13 cellular contexts compared by ENCODE assay signal in genomic region chr20:25221592-25222460, GRCh38. TPM values are rescaled to one million over a fixed set of nuclear protein-coding genes. Genes with fewer than 3 reads are reported as not detected.
DNase-seq lines count a peak whose midpoint lies in the region; ATAC-seq, FAIRE-seq and TF ChIP-seq lines count a peak whose summit lies in the region.
"Had no signal": no experiment of that assay in that cellular context is flagged by ENCODE, and none has a peak within 500 bp of the region (broad histone marks: within the 10 kb centered on the region; RNA-seq: fewer than 3 reads in every experiment).

No MANE protein-coding gene starts in this region.

- no peak overlapping the region; the same call in 2 of the 3 replicates for H3K4me2 ChIP-seq in A549
- H3K4me2 ChIP-seq: SK-N-SH had no signal

- CTCF ChIA-PET in A549 (lab: Yijun Ruan, JAX) = interaction anchor here (0.5 to 18.2 kb wide), 17 partner anchors 9 to 1573 kb away, joined by 3 to 300 read pairs (median 7); partner anchors contain the start of gene PYGB

- POLR2A ChIA-PET in A549 (lab: Yijun Ruan, JAX) = interaction anchor here (1.2 to 5.4 kb wide), 2 partner anchors 18 to 25 kb away, joined by 3 to 67 read pairs; partner anchors contain the start of gene PYGB

- no peak for TF ChIP-seq RAD21 in A549 (conservative IDR thresholded peaks at IDR 0.05 in 1 of 2, IDR thresholded peaks at IDR 0.05 in 1 of 2)

- 90% methylated on average over 29 of the region's 29 CpGs for WGBS in A549 (ENCODE audit: missing lambda C conversion rate)

- FAIRE-seq in A549 (lab: Jason Lieb, UNC) = no peak

- H3K4me3 Mint-ChIP-seq in chondrocyte (ENCODE audit: unreplicated experiment) (no peak overlapping the region), nephron progenitor cell (no peak overlapping the region)
- H3K4me3 Mint-ChIP-seq: B cell, nephron had no signal

- H3K4me1 ChIP-seq in A549 (peaks cover 54% of the 10 kb centered on the region), HUES48 (ENCODE audit: control insufficient read depth, insufficient read depth, low read length) (peaks cover 5% of the 10 kb centered on the region; the same call in 1 of the 2 replicates)
- H3K4me1 ChIP-seq: colonic mucosa had no signal

- peaks cover 49% of the 10 kb centered on the region for H3K4me1 Mint-ChIP-seq in chondrocyte (ENCODE audit: low read depth)
- peaks cover 23% of the 10 kb centered on the region for H3K4me1 Mint-ChIP-seq in nephron progenitor cell
- H3K4me1 Mint-ChIP-seq: B cell, nephron had no signal

- peaks cover 9% of the 10 kb centered on the region for H3K36me3 Mint-ChIP-seq in chondrocyte (ENCODE audit: low read depth)
- H3K36me3 Mint-ChIP-seq in nephron progenitor cell (ENCODE audit: low read depth) = no peaks in the 10 kb centered on the region

- in situ Hi-C loops in GM13976 (cut with MboI; ENCODE audit: low sequenced_read_pairs, unreplicated experiment) = no loop called here

- TF ChIP-seq POLR2A in A549 (IDR thresholded peaks at IDR 0.05; ENCODE audit: low read length) = no peak

- ATAC-seq in A549 = no peak

- H3K9me3 Mint-ChIP-seq in chondrocyte (ENCODE audit: low read depth) (no peaks in the 10 kb centered on the region), nephron progenitor cell (no peaks in the 10 kb centered on the region)
- H3K9me3 Mint-ChIP-seq: nephron had no signal

- no peaks in the 10 kb centered on the region for H3K9me3 ChIP-seq in A549
- H3K9me3 ChIP-seq in HUES48 (ENCODE audit: control insufficient read depth, insufficient read depth, low read length) = no peaks in the 10 kb centered on the region
- H3K9me3 ChIP-seq: colonic mucosa, SK-N-SH had no signal

- no peaks in the 10 kb centered on the region for H3K27me3 ChIP-seq in HUES48 (ENCODE audit: control insufficient read depth, insufficient read depth, low read length)
- H3K27me3 ChIP-seq: colonic mucosa had no signal

- H3K27ac Mint-ChIP-seq in chondrocyte (ENCODE audit: unreplicated experiment) (peak overlapping the region; percentile 98), nephron progenitor cell (peak overlapping the region; percentile 85)
- H3K27ac Mint-ChIP-seq: B cell had no signal

- peak overlapping the region; percentile 79 to 88 for H3K27ac ChIP-seq in A549
- H3K27ac ChIP-seq in HUES48 (ENCODE audit: low read depth, low read length) = peak overlapping the region; percentile 91

- peaks cover 27% of the 10 kb centered on the region for H3K36me3 ChIP-seq in HUES48 (ENCODE audit: control insufficient read depth, insufficient read depth, low read length)

- TF ChIP-seq EP300 in A549 (IDR thresholded peaks at IDR 0.05) = no peak

- TF ChIP-seq CTCF in A549 (IDR thresholded peaks at IDR 0.05) (no peak), chondrocyte (IDR thresholded peaks at IDR 0.05) (no peak), nephron progenitor cell (IDR thresholded peaks at IDR 0.05) (no peak), GM13976 (IDR thresholded peaks at IDR 0.05; ENCODE audit: borderline replicate concordance, control extremely low read depth, extremely low read depth, insufficient read depth, missing control alignments) (no peak)

- DNase-seq in A549 (ENCODE audit: low read depth in 1 of 2, low spot score in 1 of 2) = no peak
- DNase-seq in chondrocyte (ENCODE audit: low spot score) = peak; percentile 82
- no peak for DNase-seq in nephron progenitor cell
- no peak for DNase-seq in HPDE6-E6E7 (ENCODE audit: extremely low spot score)
- DNase-seq in GM13976 (ENCODE audit: low spot score) = no peak
- no peak for DNase-seq in superior temporal gyrus (ENCODE audit: extremely low spot score)
- DNase-seq in islet precursor cell = no peak
- DNase-seq: NCI-H2171 treated with DMSO at 0.1 percent for 48 hours, SK-N-SH had no signal

- H3K27me3 Mint-ChIP-seq in chondrocyte (ENCODE audit: low read depth) (no peaks in the 10 kb centered on the region), nephron progenitor cell (ENCODE audit: low read depth, poor library complexity) (peaks cover under 1% of the 10 kb centered on the region)
- H3K27me3 Mint-ChIP-seq: B cell had no signal

- H3K9ac ChIP-seq in HUES48 (ENCODE audit: low read depth, low read length) = no peak overlapping the region

- H3K4me3 ChIP-seq in A549 = no peak overlapping the region
- no peak overlapping the region for H3K4me3 ChIP-seq in HUES48 (ENCODE audit: low read depth, low read length)
- H3K4me3 ChIP-seq: colonic mucosa had no signal

TF ChIP-seq in A549, 52 proteins besides CTCF, POLR2A, EP300 and RAD21:
- no peak for TF ChIP-seq ELK1 (IDR thresholded peaks at IDR 0.05; ENCODE audit: low read depth, low read length)
- TF ChIP-seq ZNF302 (CRISPR knock-in tag; IDR thresholded peaks at IDR 0.05) = no peak

RNA-seq across cellular contexts. Expression of gene PYGB, which starts 26.1 kb away (rescaled TPM):
- 100 and 113 TPM in 2 replicates for polyA plus RNA-seq in A549 (2011; rRNA removed)
- polyA plus RNA-seq in A549 (2012; cell fraction: cytosol; rRNA removed) = 80.7 and 98.5 TPM in 2 replicates
- 252 and 288 TPM in 2 replicates for polyA plus RNA-seq in A549 (2012; cell fraction: nucleus; rRNA removed)
- 85.5 to 93.7 TPM (median 93.2 TPM) in 3 replicates for polyA plus RNA-seq in A549 (2017; fragmentation: RNase III; extraction: RNeasy Plus Mini Kit Qiagen cat#74134 plus additional on column Dnase treatment)
- 178 and 188 TPM in 2 replicates for polyA minus RNA-seq in A549 (2011; rRNA and poly(A)+ RNA removed)
- total RNA-seq in chondrocyte = 130 to 171 TPM (median 170 TPM) in 3 replicates

RNA-seq across cellular contexts. Expression of gene ENTPD6, which starts 26.3 kb away (rescaled TPM):
- polyA plus RNA-seq in A549 (2011; rRNA removed) = 85.7 and 95.4 TPM in 2 replicates
- 121 and 136 TPM in 2 replicates for polyA plus RNA-seq in A549 (2012; cell fraction: cytosol; rRNA removed)
- 433 and 486 TPM in 2 replicates for polyA plus RNA-seq in A549 (2012; cell fraction: nucleus; rRNA removed)
- 86.9 to 90.0 TPM (median 87.0 TPM) in 3 replicates for polyA plus RNA-seq in A549 (2017; fragmentation: RNase III; extraction: RNeasy Plus Mini Kit Qiagen cat#74134 plus additional on column Dnase treatment)
- polyA minus RNA-seq in A549 (2011; rRNA and poly(A)+ RNA removed) = 77.7 and 83.6 TPM in 2 replicates
- 42.2 to 53.5 TPM (median 50.3 TPM) in 3 replicates for total RNA-seq in chondrocyte
